In genomic region chr2:12717988-12718661, GRCh38 we compare ENCODE assay signal across 8 cellular contexts. TPM values are rescaled to one million over a fixed set of nuclear protein-coding genes. Genes with fewer than 3 reads are reported as not detected.
DNase-seq lines count a peak whose midpoint lies in the region; ATAC-seq and TF ChIP-seq lines count a peak whose summit lies in the region.

No MANE protein-coding gene starts in this region.

- peak; percentile 14 for ATAC-seq in activated T-helper 17 cell treated with anti-CD3 and anti-CD28 coated beads, Interleukin-2, amount 50 U/mL, for 72 hours (replicated peaks)
- no peak for ATAC-seq in HG03442 (IDR thresholded peaks at IDR 0.05; ENCODE audit: unreplicated experiment)
- no peak for ATAC-seq in HG02938 (IDR thresholded peaks at IDR 0.05; ENCODE audit: unreplicated experiment)

- H2AFZ ChIP-seq in trophoblast cell (ENCODE audit: insufficient read depth, low read length, poor library complexity) = peak overlapping the region; percentile 54

- DNase-seq in NCI-H1694 treated with DMSO at 0.1 percent for 48 hours (lab: John Stamatoyannopoulos, UW) (peak; percentile 27), fibroblast of the aortic adventitia (ENCODE audit: low read depth) (peak; percentile 52), trophoblast cell (no peak), medulla oblongata (ENCODE audit: extremely low spot score) (no peak)

- peaks cover 6% of the 10 kb centered on the region for H3K27me3 ChIP-seq in trophoblast cell (ENCODE audit: insufficient read depth, low read length)

- H3K9me3 ChIP-seq in ES-I3 (ENCODE audit: control insufficient read depth, insufficient read depth, low read length) (no peaks in the 10 kb centered on the region), trophoblast cell (ENCODE audit: insufficient read depth, low read depth, low read length) (no peaks in the 10 kb centered on the region)

- peaks cover 60% of the 10 kb centered on the region for H3K4me1 Mint-ChIP-seq in activated T-helper 17 cell treated with anti-CD3 and anti-CD28 coated beads, Interleukin-2, amount 50 U/mL, for 72 hours

- WGBS in trophoblast cell (ENCODE audit: extremely low coverage, insufficient coverage, insufficient read length) = no CpG with 5 or more reads among the region's 50 CpGs

- H3K79me2 ChIP-seq in trophoblast cell (ENCODE audit: control insufficient read depth, insufficient read depth, low read length, poor library complexity) = peaks cover 7% of the 10 kb centered on the region

- peak overlapping the region; percentile 47 for H2BK120ac ChIP-seq in trophoblast cell (ENCODE audit: insufficient read depth, low read length, poor library complexity)

- H3K27ac ChIP-seq in trophoblast cell (ENCODE audit: low read depth, low read length) = no peak overlapping the region

- H4K12ac ChIP-seq in trophoblast cell (ENCODE audit: low read depth, low read length) = no peak overlapping the region

- peak overlapping the region; percentile 96 for H3K9ac ChIP-seq in ES-I3 (ENCODE audit: low read depth, low read length)
- H3K9ac ChIP-seq in trophoblast cell (ENCODE audit: low read length) = peak overlapping the region; percentile 36

- no peak for TF ChIP-seq CTCF in fibroblast of the aortic adventitia (IDR thresholded peaks at IDR 0.05; ENCODE audit: insufficient read depth, low read length)

- peak overlapping the region; percentile 91 for H3K4me3 ChIP-seq in fibroblast of the aortic adventitia (ENCODE audit: low read depth, low read length)
- peak overlapping the region; percentile 75 for H3K4me3 ChIP-seq in trophoblast cell (ENCODE audit: low read depth, low read length)

- peak overlapping the region; percentile 77 for H3K18ac ChIP-seq in trophoblast cell (ENCODE audit: low read length)

- H2BK12ac ChIP-seq in trophoblast cell (ENCODE audit: low read length) = no peak overlapping the region

- peaks cover 46% of the 10 kb centered on the region for H3K36me3 Mint-ChIP-seq in activated T-helper 17 cell treated with anti-CD3 and anti-CD28 coated beads, Interleukin-2, amount 50 U/mL, for 72 hours (ENCODE audit: low read depth)

- no peaks in the 10 kb centered on the region for H3K9me3 Mint-ChIP-seq in activated T-helper 17 cell treated with anti-CD3 and anti-CD28 coated beads, Interleukin-2, amount 50 U/mL, for 72 hours

- no peak overlapping the region for H3K4ac ChIP-seq in trophoblast cell (ENCODE audit: low read depth, low read length)

- H4K8ac ChIP-seq in trophoblast cell (ENCODE audit: low read depth, low read length) = no peak overlapping the region

- peak overlapping the region; percentile 98 for H3K4me3 Mint-ChIP-seq in activated T-helper 17 cell treated with anti-CD3 and anti-CD28 coated beads, Interleukin-2, amount 50 U/mL, for 72 hours

- peaks cover 8% of the 10 kb centered on the region for H3K79me1 ChIP-seq in trophoblast cell (ENCODE audit: low read length)

- peak overlapping the region; percentile 14 for H3K14ac ChIP-seq in trophoblast cell (ENCODE audit: low read length)

- H2AK5ac ChIP-seq in trophoblast cell (ENCODE audit: low read length) = no peak overlapping the region

- H3K36me3 ChIP-seq in ES-I3 (ENCODE audit: insufficient read depth, low read length) = no peaks in the 10 kb centered on the region; the same call in 1 of the 2 replicates
- no peaks in the 10 kb centered on the region for H3K36me3 ChIP-seq in trophoblast cell (ENCODE audit: control insufficient read depth in 1 of 2, insufficient read depth in 2 of 2, low read length in 2 of 2)

- H3K27ac Mint-ChIP-seq in activated T-helper 17 cell treated with anti-CD3 and anti-CD28 coated beads, Interleukin-2, amount 50 U/mL, for 72 hours = peak overlapping the region; percentile 95

- H3K23ac ChIP-seq in trophoblast cell (ENCODE audit: low read length) = no peak overlapping the region

- H3K4me1 ChIP-seq in ES-I3 (ENCODE audit: insufficient read depth, low read length) = peaks cover 26% of the 10 kb centered on the region
- H3K4me1 ChIP-seq in trophoblast cell (ENCODE audit: control insufficient read depth in 1 of 2, insufficient read depth in 2 of 2, low read length in 2 of 2) = peaks cover 0 to 6% of the 10 kb centered on the region in 2 experiments

- peak overlapping the region; percentile 93 for H3K4me2 ChIP-seq in trophoblast cell (ENCODE audit: low read length)

- no peaks in the 10 kb centered on the region for H3K27me3 Mint-ChIP-seq in activated T-helper 17 cell treated with anti-CD3 and anti-CD28 coated beads, Interleukin-2, amount 50 U/mL, for 72 hours

- no peak overlapping the region for H4K91ac ChIP-seq in trophoblast cell (ENCODE audit: low read depth, low read length)

- H2BK5ac ChIP-seq in trophoblast cell (ENCODE audit: low read depth, low read length, poor library complexity) = no peak overlapping the region

RNA-seq across cellular contexts. Expression of gene TRIB2, which starts 1.4 kb away (rescaled TPM):
- total RNA-seq in activated T-helper 17 cell treated with anti-CD3 and anti-CD28 coated beads, Interleukin-2, amount 50 U/mL, for 72 hours = 10 to 100 TPM; 17.3 to 17.4 TPM
- total RNA-seq in fibroblast of the aortic adventitia (ENCODE audit: low replicate concordance) = 39.9 and 112 TPM in 2 replicates
- polyA plus RNA-seq in trophoblast cell (2013) = 6.9 and 8.7 TPM in 2 replicates

Comparison
In these comparisons a context has a peak if more than half of its experiments do, and no peak if none do; other contexts are left out.
1. DNase-seq: peak in NCI-H1694 treated with DMSO at 0.1 percent for 48 hours (single experiment) and fibroblast of the aortic adventitia (single experiment); none in trophoblast cell (0 of 2) and medulla oblongata (single experiment).